Comparison of ENCODE assay signal across 1 cellular context in the genomic region with DNA sequence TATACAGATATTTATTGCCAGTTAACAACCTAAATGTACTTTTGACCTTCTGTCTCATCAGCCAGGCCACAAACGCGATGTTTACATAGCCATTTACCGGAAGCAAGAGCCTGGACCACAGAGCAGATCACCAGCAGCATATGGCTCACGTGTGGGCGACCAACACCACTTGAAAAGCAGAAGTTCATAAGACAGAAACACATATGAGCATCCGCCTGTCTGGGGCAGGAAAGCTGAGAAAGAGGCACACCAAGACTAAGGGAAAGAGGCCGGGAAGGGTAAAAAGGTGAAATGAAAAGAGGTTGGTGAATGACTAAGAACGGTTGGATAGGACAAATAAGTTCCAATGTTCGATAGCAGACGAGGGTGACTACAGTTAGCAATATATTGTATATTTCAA.
TF ChIP-seq lines count a peak whose summit lies in the region.

No MANE protein-coding gene starts in this region.

TF ChIP-seq in HepG2, 621 proteins besides CTCF, POLR2A, EP300 and RAD21 (continued from another document and continues in another):
- TF ChIP-seq HMG20B (CRISPR knock-in tag; conservative IDR thresholded peaks at IDR 0.05) (no peak), ZNF180 (CRISPR knock-in tag; IDR thresholded peaks at IDR 0.05; ENCODE audit: borderline replicate concordance, low read depth) (no peak), NFYC (CRISPR knock-in tag; IDR thresholded peaks at IDR 0.05) (no peak), KDM2A (CRISPR knock-in tag; IDR thresholded peaks at IDR 0.05; ENCODE audit: borderline replicate concordance, low read depth) (peak; percentile 68; the same call in 1 of the 2 replicates), MAFF (IDR thresholded peaks at IDR 0.05; ENCODE audit: low read depth, low read length) (no peak), ZNF776 (CRISPR knock-in tag; IDR thresholded peaks at IDR 0.05) (no peak), ZNF652 (CRISPR knock-in tag; IDR thresholded peaks at IDR 0.05; ENCODE audit: borderline replicate concordance, low read depth) (no peak; the same call in 1 of the 2 replicates), ZNF570 (CRISPR knock-in tag; IDR thresholded peaks at IDR 0.05; ENCODE audit: borderline replicate concordance) (no peak), ZNF572 (CRISPR knock-in tag; IDR thresholded peaks at IDR 0.05) (no peak), ARNT (IDR thresholded peaks at IDR 0.05) (no peak), BRCA1 (CRISPR knock-in tag; IDR thresholded peaks at IDR 0.05) (no peak), ZNF17 (CRISPR knock-in tag; IDR thresholded peaks at IDR 0.05) (no peak), ZNF883 (CRISPR knock-in tag; IDR thresholded peaks at IDR 0.05; ENCODE audit: not compliant biosample characterization) (no peak), RNF2 (conservative IDR thresholded peaks at IDR 0.05; ENCODE audit: low read depth) (no peak), ZNF382 (CRISPR knock-in tag; IDR thresholded peaks at IDR 0.05; ENCODE audit: borderline replicate concordance) (no peak), MIXL1 (CRISPR knock-in tag; IDR thresholded peaks at IDR 0.05) (peak; percentile 84; the same call in 1 of the 2 replicates), NCOA1 (CRISPR knock-in tag; IDR thresholded peaks at IDR 0.05) (no peak), KLF9 (CRISPR knock-in tag; IDR thresholded peaks at IDR 0.05; ENCODE audit: low read depth) (no peak), ZNF251 (CRISPR knock-in tag; IDR thresholded peaks at IDR 0.05) (no peak), NR1H2 (CRISPR knock-in tag; IDR thresholded peaks at IDR 0.05; ENCODE audit: borderline replicate concordance, low read depth) (no peak), ZNF263 (CRISPR knock-in tag; IDR thresholded peaks at IDR 0.05) (no peak), RFXANK (CRISPR knock-in tag; IDR thresholded peaks at IDR 0.05) (no peak), IKZF1 (IDR thresholded peaks at IDR 0.05) (no peak), GATA4 (IDR thresholded peaks at IDR 0.05; ENCODE audit: borderline replicate concordance, low read depth) (no peak), ZNF451 (CRISPR knock-in tag; IDR thresholded peaks at IDR 0.05) (no peak), ZNF709 (CRISPR knock-in tag; IDR thresholded peaks at IDR 0.05) (no peak), NFE2L2 (IDR thresholded peaks at IDR 0.05; ENCODE audit: low read length) (no peak), NR2F1 (CRISPR knock-in tag; IDR thresholded peaks at IDR 0.05) (0 out of 4 replicates have a peak, but pooled peaks of 1 of the 2 experiments have one; percentile 38), FIP1L1 (IDR thresholded peaks at IDR 0.05; ENCODE audit: borderline replicate concordance, insufficient read depth, low read depth, low read length) (no peak), GZF1 (CRISPR knock-in tag; IDR thresholded peaks at IDR 0.05) (no peak), ZNF24 (IDR thresholded peaks at IDR 0.05) (no peak), TGIF2 (CRISPR knock-in tag; IDR thresholded peaks at IDR 0.05) (peak; percentile 79; the same call in 1 of the 2 replicates), ZC3H4 (CRISPR knock-in tag; IDR thresholded peaks at IDR 0.05; ENCODE audit: borderline replicate concordance) (no peak), SNRNP70 (IDR thresholded peaks at IDR 0.05; ENCODE audit: low read depth, low read length) (no peak), MED8 (CRISPR knock-in tag; IDR thresholded peaks at IDR 0.05; ENCODE audit: insufficient replicate concordance) (no peak), ZNF557 (CRISPR knock-in tag; IDR thresholded peaks at IDR 0.05) (no peak), DR1 (CRISPR knock-in tag; IDR thresholded peaks at IDR 0.05) (no peak), PITX1 (CRISPR knock-in tag; IDR thresholded peaks at IDR 0.05) (0 out of 2 replicates have a peak, but pooled peaks have one; percentile 45), ZZZ3 (CRISPR knock-in tag; IDR thresholded peaks at IDR 0.05; ENCODE audit: borderline replicate concordance) (no peak), SMAD9 (CRISPR knock-in tag; IDR thresholded peaks at IDR 0.05) (no peak), XRCC5 (optimal IDR thresholded peaks at IDR 0.05; ENCODE audit: low read length) (peak; percentile 41), NCOR1 (IDR thresholded peaks at IDR 0.05; ENCODE audit: borderline replicate concordance, low read length) (no peak), RBM39 (IDR thresholded peaks at IDR 0.05; ENCODE audit: low read depth, low read length, poor library complexity, severe bottlenecking) (no peak), ZFP36L2 (CRISPR knock-in tag; IDR thresholded peaks at IDR 0.05) (0 out of 2 replicates have a peak, but pooled peaks have one; percentile 32), CBFB (CRISPR knock-in tag; IDR thresholded peaks at IDR 0.05) (no peak), KAT8 (CRISPR knock-in tag; IDR thresholded peaks at IDR 0.05) (peak; percentile 67)
- TF ChIP-seq, protein P1, sequence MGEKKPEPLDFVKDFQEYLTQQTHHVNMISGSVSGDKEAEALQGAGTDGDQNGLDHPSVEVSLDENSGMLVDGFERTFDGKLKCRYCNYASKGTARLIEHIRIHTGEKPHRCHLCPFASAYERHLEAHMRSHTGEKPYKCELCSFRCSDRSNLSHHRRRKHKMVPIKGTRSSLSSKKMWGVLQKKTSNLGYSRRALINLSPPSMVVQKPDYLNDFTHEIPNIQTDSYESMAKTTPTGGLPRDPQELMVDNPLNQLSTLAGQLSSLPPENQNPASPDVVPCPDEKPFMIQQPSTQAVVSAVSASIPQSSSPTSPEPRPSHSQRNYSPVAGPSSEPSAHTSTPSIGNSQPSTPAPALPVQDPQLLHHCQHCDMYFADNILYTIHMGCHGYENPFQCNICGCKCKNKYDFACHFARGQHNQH (CRISPR knock-in tag; IDR thresholded peaks at IDR 0.05), result no peak; the same call in 1 of the 2 replicates
- TF ChIP-seq, protein P2, sequence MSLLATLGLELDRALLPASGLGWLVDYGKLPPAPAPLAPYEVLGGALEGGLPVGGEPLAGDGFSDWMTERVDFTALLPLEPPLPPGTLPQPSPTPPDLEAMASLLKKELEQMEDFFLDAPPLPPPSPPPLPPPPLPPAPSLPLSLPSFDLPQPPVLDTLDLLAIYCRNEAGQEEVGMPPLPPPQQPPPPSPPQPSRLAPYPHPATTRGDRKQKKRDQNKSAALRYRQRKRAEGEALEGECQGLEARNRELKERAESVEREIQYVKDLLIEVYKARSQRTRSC (CRISPR knock-in tag; IDR thresholded peaks at IDR 0.05; ENCODE audit: low read depth), result no peak
- TF ChIP-seq, protein P3, sequence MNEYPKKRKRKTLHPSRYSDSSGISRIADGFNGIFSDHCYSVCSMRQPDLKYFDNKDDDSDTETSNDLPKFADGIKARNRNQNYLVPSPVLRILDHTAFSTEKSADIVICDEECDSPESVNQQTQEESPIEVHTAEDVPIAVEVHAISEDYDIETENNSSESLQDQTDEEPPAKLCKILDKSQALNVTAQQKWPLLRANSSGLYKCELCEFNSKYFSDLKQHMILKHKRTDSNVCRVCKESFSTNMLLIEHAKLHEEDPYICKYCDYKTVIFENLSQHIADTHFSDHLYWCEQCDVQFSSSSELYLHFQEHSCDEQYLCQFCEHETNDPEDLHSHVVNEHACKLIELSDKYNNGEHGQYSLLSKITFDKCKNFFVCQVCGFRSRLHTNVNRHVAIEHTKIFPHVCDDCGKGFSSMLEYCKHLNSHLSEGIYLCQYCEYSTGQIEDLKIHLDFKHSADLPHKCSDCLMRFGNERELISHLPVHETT (CRISPR knock-in tag; conservative IDR thresholded peaks at IDR 0.05), result no peak
- TF ChIP-seq, protein P4, sequence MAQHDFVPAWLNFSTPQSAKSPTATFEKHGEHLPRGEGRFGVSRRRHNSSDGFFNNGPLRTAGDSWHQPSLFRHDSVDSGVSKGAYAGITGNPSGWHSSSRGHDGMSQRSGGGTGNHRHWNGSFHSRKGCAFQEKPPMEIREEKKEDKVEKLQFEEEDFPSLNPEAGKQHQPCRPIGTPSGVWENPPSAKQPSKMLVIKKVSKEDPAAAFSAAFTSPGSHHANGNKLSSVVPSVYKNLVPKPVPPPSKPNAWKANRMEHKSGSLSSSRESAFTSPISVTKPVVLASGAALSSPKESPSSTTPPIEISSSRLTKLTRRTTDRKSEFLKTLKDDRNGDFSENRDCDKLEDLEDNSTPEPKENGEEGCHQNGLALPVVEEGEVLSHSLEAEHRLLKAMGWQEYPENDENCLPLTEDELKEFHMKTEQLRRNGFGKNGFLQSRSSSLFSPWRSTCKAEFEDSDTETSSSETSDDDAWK (CRISPR knock-in tag; IDR thresholded peaks at IDR 0.05), result no peak
- TF ChIP-seq, protein P5, sequence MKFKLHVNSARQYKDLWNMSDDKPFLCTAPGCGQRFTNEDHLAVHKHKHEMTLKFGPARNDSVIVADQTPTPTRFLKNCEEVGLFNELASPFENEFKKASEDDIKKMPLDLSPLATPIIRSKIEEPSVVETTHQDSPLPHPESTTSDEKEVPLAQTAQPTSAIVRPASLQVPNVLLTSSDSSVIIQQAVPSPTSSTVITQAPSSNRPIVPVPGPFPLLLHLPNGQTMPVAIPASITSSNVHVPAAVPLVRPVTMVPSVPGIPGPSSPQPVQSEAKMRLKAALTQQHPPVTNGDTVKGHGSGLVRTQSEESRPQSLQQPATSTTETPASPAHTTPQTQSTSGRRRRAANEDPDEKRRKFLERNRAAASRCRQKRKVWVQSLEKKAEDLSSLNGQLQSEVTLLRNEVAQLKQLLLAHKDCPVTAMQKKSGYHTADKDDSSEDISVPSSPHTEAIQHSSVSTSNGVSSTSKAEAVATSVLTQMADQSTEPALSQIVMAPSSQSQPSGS (CRISPR knock-in tag; IDR thresholded peaks at IDR 0.05), result no peak
- TF ChIP-seq, protein P6, sequence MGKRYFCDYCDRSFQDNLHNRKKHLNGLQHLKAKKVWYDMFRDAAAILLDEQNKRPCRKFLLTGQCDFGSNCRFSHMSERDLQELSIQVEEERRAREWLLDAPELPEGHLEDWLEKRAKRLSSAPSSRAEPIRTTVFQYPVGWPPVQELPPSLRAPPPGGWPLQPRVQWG (CRISPR knock-in tag; IDR thresholded peaks at IDR 0.05; ENCODE audit: borderline replicate concordance, low read depth), result no peak
- TF ChIP-seq, protein P7, sequence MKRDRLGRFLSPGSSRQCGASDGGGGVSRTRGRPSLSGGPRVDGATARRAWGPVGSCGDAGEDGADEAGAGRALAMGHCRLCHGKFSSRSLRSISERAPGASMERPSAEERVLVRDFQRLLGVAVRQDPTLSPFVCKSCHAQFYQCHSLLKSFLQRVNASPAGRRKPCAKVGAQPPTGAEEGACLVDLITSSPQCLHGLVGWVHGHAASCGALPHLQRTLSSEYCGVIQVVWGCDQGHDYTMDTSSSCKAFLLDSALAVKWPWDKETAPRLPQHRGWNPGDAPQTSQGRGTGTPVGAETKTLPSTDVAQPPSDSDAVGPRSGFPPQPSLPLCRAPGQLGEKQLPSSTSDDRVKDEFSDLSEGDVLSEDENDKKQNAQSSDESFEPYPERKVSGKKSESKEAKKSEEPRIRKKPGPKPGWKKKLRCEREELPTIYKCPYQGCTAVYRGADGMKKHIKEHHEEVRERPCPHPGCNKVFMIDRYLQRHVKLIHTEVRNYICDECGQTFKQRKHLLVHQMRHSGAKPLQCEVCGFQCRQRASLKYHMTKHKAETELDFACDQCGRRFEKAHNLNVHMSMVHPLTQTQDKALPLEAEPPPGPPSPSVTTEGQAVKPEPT (CRISPR knock-in tag; IDR thresholded peaks at IDR 0.05; ENCODE audit: low read depth), result no peak
- TF ChIP-seq, protein P8, sequence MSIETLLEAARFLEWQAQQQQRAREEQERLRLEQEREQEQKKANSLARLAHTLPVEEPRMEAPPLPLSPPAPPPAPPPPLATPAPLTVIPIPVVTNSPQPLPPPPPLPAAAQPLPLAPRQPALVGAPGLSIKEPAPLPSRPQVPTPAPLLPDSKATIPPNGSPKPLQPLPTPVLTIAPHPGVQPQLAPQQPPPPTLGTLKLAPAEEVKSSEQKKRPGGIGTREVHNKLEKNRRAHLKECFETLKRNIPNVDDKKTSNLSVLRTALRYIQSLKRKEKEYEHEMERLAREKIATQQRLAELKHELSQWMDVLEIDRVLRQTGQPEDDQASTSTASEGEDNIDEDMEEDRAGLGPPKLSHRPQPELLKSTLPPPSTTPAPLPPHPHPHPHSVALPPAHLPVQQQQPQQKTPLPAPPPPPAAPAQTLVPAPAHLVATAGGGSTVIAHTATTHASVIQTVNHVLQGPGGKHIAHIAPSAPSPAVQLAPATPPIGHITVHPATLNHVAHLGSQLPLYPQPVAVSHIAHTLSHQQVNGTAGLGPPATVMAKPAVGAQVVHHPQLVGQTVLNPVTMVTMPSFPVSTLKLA (IDR thresholded peaks at IDR 0.05), result peak; percentile 35; the same call in 1 of the 2 replicates
- TF ChIP-seq, protein P9, sequence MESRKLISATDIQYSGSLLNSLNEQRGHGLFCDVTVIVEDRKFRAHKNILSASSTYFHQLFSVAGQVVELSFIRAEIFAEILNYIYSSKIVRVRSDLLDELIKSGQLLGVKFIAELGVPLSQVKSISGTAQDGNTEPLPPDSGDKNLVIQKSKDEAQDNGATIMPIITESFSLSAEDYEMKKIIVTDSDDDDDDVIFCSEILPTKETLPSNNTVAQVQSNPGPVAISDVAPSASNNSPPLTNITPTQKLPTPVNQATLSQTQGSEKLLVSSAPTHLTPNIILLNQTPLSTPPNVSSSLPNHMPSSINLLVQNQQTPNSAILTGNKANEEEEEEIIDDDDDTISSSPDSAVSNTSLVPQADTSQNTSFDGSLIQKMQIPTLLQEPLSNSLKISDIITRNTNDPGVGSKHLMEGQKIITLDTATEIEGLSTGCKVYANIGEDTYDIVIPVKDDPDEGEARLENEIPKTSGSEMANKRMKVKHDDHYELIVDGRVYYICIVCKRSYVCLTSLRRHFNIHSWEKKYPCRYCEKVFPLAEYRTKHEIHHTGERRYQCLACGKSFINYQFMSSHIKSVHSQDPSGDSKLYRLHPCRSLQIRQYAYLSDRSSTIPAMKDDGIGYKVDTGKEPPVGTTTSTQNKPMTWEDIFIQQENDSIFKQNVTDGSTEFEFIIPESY (CRISPR knock-in tag; IDR thresholded peaks at IDR 0.05), result 0 out of 2 replicates have a peak, but pooled peaks have one; percentile 14
- TF ChIP-seq, protein P10, sequence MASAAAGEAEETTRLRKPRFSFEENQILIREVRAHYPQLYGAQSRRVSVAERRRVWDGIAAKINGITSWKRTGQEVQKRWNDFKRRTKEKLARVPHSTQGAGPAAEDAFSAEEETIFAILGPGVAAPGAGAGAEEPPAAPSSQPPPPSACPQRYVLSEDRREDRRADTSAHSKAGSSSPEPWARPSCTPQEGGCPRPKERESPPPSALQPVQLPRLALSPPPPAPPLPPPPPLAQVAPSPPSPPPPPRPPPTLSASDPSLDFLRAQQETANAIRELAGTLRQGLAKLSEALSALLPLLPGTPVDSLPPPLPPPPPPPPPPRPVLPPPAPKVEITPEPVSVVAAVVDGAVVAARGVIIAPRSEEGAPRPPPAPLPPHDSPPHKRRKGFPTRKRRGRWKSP (CRISPR knock-in tag; IDR thresholded peaks at IDR 0.05), result no peak
